1 cellular context compared by ENCODE assay signal in genomic region chr19:18328340-18329034, GRCh38.
TF ChIP-seq lines count a peak whose summit lies in the region.

No MANE protein-coding gene starts in this region.

TF ChIP-seq in HEK293, 187 proteins besides CTCF, POLR2A, EP300 and RAD21 (continued from another document):
- TF ChIP-seq IKZF3 (tag by site-specific recombination; IDR thresholded peaks at IDR 0.05) (peak; percentile 79), ZNF670 (tag by site-specific recombination; IDR thresholded peaks at IDR 0.05; ENCODE audit: low read depth) (no peak), ZBTB8A (tag by site-specific recombination; IDR thresholded peaks at IDR 0.05) (no peak), ZBTB48 (tag by site-specific recombination; IDR thresholded peaks at IDR 0.05) (peak; percentile 100), PATZ1 (tag by site-specific recombination; IDR thresholded peaks at IDR 0.05) (0 out of 2 replicates have a peak, but pooled peaks have one; percentile 29), ZBTB17 (tag by site-specific recombination; IDR thresholded peaks at IDR 0.05) (peak; percentile 49), ZNF335 (tag by site-specific recombination; conservative IDR thresholded peaks at IDR 0.05) (peak; percentile 33; the same call in 1 of the 2 replicates), ZNF362 (tag by site-specific recombination; IDR thresholded peaks at IDR 0.05) (no peak), SETDB1 (IDR thresholded peaks at IDR 0.05; ENCODE audit: insufficient read length, low read length) (peak; percentile 40)
